Comparison of ENCODE assay signal across 19 cellular contexts in genomic region chr1:61259379-61260148, GRCh38.
A peak's percentile ranks its signal among the peaks of the same experiment; 100 is the strongest.
DNase-seq lines count a peak whose midpoint lies in the region; ATAC-seq, FAIRE-seq and TF ChIP-seq lines count a peak whose summit lies in the region.
"Had no signal": no experiment of that assay in that cellular context is flagged by ENCODE, and none has a peak within 500 bp of the region (broad histone marks: within the 10 kb centered on the region; RNA-seq: fewer than 3 reads in every experiment).

No MANE protein-coding gene starts in this region.

- TF ChIP-seq CTCF in HEK293 (tag by site-specific recombination; IDR thresholded peaks at IDR 0.05) (no peak), gastroesophageal sphincter (IDR thresholded peaks at IDR 0.05) (no peak), omental fat pad (IDR thresholded peaks at IDR 0.05) (no peak), hepatocyte (IDR thresholded peaks at IDR 0.05; ENCODE audit: poor library complexity) (no peak)

- H3K36me3 ChIP-seq in HEK293 (ENCODE audit: control insufficient read depth in 2 of 2, insufficient read depth in 1 of 2, low read length in 2 of 2) (no peaks in the 10 kb centered on the region), gastroesophageal sphincter (no peaks in the 10 kb centered on the region), hepatocyte (replicated peaks; ENCODE audit: insufficient read depth, low read depth) (no peaks in the 10 kb centered on the region)
- H3K36me3 ChIP-seq: HAP-1, stomach had no signal

- no peak for TF ChIP-seq POLR2A in gastroesophageal sphincter (IDR thresholded peaks at IDR 0.05)

- H3K4me2 ChIP-seq in hepatocyte: no peak overlapping the region

- no peaks in the 10 kb centered on the region for H3K27me3 ChIP-seq in gastroesophageal sphincter
- H3K27me3 ChIP-seq in hepatocyte: no peaks in the 10 kb centered on the region
- H3K27me3 ChIP-seq: stomach had no signal

- POLR2A ChIA-PET in HEK293 (lab: Yijun Ruan, JAX): no interaction called here

- DNase-seq in amniotic epithelial cell (ENCODE audit: low read depth) (peak; percentile 20), omental fat pad (ENCODE audit: low spot score) (no peak), HTR-8/SVneo (ENCODE audit: insufficient read length, low spot score) (no peak), activated T-cell treated with anti-CD3 and anti-CD28 coated beads for 4 hours (no peak), hepatocyte (ENCODE audit: low spot score) (no peak)
- DNase-seq: activated CD4-positive, alpha-beta T cell treated with anti-CD3 and anti-CD28 coated beads for 36 hours; activated naive CD8-positive, alpha-beta T cell treated with anti-CD3 and anti-CD28 coated beads for 36 hours; CD8-positive, alpha-beta T cell; NCI-H1417; SHP77; stimulated activated CD4-positive, alpha-beta T cell treated with anti-CD3 and anti-CD28 coated beads, Interleukin-12 subunit alpha, Interleukin-12 subunit beta, amount 100 ng/mL, for 4 hours; stomach had no signal

- no peaks in the 10 kb centered on the region for H3K9me2 ChIP-seq in hepatocyte (replicated peaks; ENCODE audit: insufficient read depth)

- ATAC-seq in gastroesophageal sphincter (peak; percentile 81), omental fat pad (ENCODE audit: low FRiP score) (peak; percentile 52), GM18870 (IDR thresholded peaks at IDR 0.05; ENCODE audit: unreplicated experiment) (no peak)
- ATAC-seq: activated CD4-positive, alpha-beta T cell treated with anti-CD3 and anti-CD28 coated beads for 36 hours; CD8-positive, alpha-beta T cell had no signal

- H4K20me1 ChIP-seq in hepatocyte (ENCODE audit: insufficient read depth, poor library complexity, severe bottlenecking): no peaks in the 10 kb centered on the region

- WGBS in gastroesophageal sphincter (ENCODE audit: low coverage in 1 of 2), 2 donors: 49 to 59% methylated on average over 9 of the region's 9 CpGs
- 76% methylated on average over 9 of the region's 9 CpGs for WGBS in hepatocyte (ENCODE audit: low lambda C conversion rate, missing lambda C conversion rate)

- H3K27ac ChIP-seq in HEK293 (ENCODE audit: extremely low read depth, low read depth, low read length) (no peak overlapping the region), gastroesophageal sphincter (peak overlapping the region in 3 of 4 donors; percentile 33 to 51 (median 35)), hepatocyte (no peak overlapping the region)

- H3K4me1 ChIP-seq in HEK293 (ENCODE audit: control insufficient read depth, insufficient read depth, low read length): peaks cover 21% of the 10 kb centered on the region
- H3K4me1 ChIP-seq in gastroesophageal sphincter: peaks cover 16 to 84% (median 18%) of the 10 kb centered on the region in 3 donors
- no peaks in the 10 kb centered on the region for H3K4me1 ChIP-seq in hepatocyte (ENCODE audit: insufficient read depth)

- CTCF ChIA-PET in HEK293 (lab: Yijun Ruan, JAX): interaction anchor here (0.7 kb wide), 1 partner anchor 163 kb away, joined by 3 read pairs; no protein-coding TSS in a partner anchor

- FAIRE-seq in HTR-8/SVneo (lab: Jason Lieb, UNC): no peak
- FAIRE-seq: bronchial epithelial cell, frontal cortex, GM12891 had no signal

- TF ChIP-seq EP300 in gastroesophageal sphincter (IDR thresholded peaks at IDR 0.05): no peak

- H3K4me3 ChIP-seq in HEK293 (ENCODE audit: low read depth, low read length) (no peak overlapping the region), gastroesophageal sphincter (no peak overlapping the region), hepatocyte (no peak overlapping the region)
- H3K4me3 ChIP-seq: HAP-1, stomach had no signal

- H2AFZ ChIP-seq in hepatocyte: no peak overlapping the region

- H3K79me2 ChIP-seq in hepatocyte: peaks cover 40% of the 10 kb centered on the region

- no peaks in the 10 kb centered on the region for H3K9me3 ChIP-seq in HEK293 (ENCODE audit: control insufficient read depth, insufficient read depth, low read depth, low read length)
- no peaks in the 10 kb centered on the region for H3K9me3 ChIP-seq in gastroesophageal sphincter
- H3K9me3 ChIP-seq in hepatocyte (ENCODE audit: low read depth): no peaks in the 10 kb centered on the region
- H3K9me3 ChIP-seq: HAP-1, stomach had no signal

TF ChIP-seq in HEK293, 187 proteins besides CTCF, POLR2A, EP300 and RAD21:
- TF ChIP-seq KLF9 (tag by site-specific recombination; IDR thresholded peaks at IDR 0.05; ENCODE audit: low read depth) (no peak), ZNF366 (tag by site-specific recombination; conservative IDR thresholded peaks at IDR 0.05) (peak; percentile 30; the same call in 1 of the 2 replicates), ZNF664 (tag by site-specific recombination; IDR thresholded peaks at IDR 0.05) (peak; percentile 76; the same call in 1 of the 2 replicates), ZNF639 (tag by site-specific recombination; IDR thresholded peaks at IDR 0.05) (no peak), REPIN1 (tag by site-specific recombination; IDR thresholded peaks at IDR 0.05; ENCODE audit: low read depth) (no peak), IKZF3 (tag by site-specific recombination; IDR thresholded peaks at IDR 0.05) (peak; percentile 43; the same call in 1 of the 2 replicates), ZBTB44 (tag by site-specific recombination; IDR thresholded peaks at IDR 0.05) (peak; percentile 66), ZNF701 (tag by site-specific recombination; IDR thresholded peaks at IDR 0.05) (no peak), GLIS2 (tag by site-specific recombination; IDR thresholded peaks at IDR 0.05) (no peak), ZNF24 (tag by site-specific recombination; IDR thresholded peaks at IDR 0.05) (no peak), MZF1 (tag by site-specific recombination; IDR thresholded peaks at IDR 0.05; ENCODE audit: borderline replicate concordance) (peak; percentile 77; the same call in 1 of the 2 replicates), KLF16 (tag by site-specific recombination; IDR thresholded peaks at IDR 0.05) (no peak), ZBTB21 (tag by site-specific recombination; IDR thresholded peaks at IDR 0.05) (no peak), ZNF596 (tag by site-specific recombination; IDR thresholded peaks at IDR 0.05) (no peak), ZNF600 (tag by site-specific recombination; IDR thresholded peaks at IDR 0.05) (peak; percentile 49; the same call in 1 of the 2 replicates), ZIC2 (tag by site-specific recombination; IDR thresholded peaks at IDR 0.05) (no peak), ZFP69B (tag by site-specific recombination; IDR thresholded peaks at IDR 0.05) (no peak), SCRT2 (tag by site-specific recombination; IDR thresholded peaks at IDR 0.05) (0 out of 2 replicates have a peak, but pooled peaks have one; percentile 33), ZNF350 (tag by site-specific recombination; IDR thresholded peaks at IDR 0.05) (no peak), KLF7 (tag by site-specific recombination; IDR thresholded peaks at IDR 0.05; ENCODE audit: borderline replicate concordance) (no peak), ZNF18 (tag by site-specific recombination; IDR thresholded peaks at IDR 0.05) (no peak), ZNF112 (tag by site-specific recombination; IDR thresholded peaks at IDR 0.05) (no peak), GLI4 (tag by site-specific recombination; IDR thresholded peaks at IDR 0.05) (no peak)

Comparison
In these comparisons a context has a peak if more than half of its experiments do, and no peak if none do; other contexts are left out.
1. H3K27ac ChIP-seq: peak in gastroesophageal sphincter (3 of 4); none in HEK293 (single experiment) and hepatocyte (single experiment).